9 cellular contexts compared by ENCODE assay signal in the genomic region with DNA sequence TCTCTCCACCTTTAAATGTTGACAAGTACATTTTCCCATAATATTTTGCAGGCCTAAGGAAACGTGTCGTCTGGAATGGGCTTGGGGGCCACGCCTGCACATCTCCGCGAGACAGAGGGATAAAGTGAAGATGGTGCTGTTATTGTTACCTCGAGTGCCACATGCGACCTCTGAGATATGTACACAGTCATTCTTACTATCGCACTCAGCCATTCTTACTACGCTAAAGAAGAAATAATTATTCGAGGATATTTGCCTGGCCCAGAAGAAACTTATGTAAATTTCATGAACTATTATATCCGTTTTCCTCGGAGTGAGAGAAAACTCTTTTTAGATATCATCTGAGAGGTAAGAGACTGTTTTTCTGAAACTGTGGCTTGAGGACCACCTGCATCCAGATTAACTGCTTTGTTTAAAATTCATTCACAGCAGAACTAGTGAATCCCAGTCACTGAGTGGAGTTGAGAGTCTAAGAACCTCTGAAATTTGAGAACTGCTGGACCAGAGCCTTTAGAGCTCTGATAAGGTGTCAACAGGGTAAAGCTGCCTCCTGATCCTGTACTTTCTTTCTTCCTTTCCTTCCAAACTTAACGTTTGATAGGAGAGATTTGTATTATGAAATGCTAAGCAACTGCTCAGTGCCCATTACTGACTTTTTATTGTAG. TPM values are rescaled to one million over a fixed set of nuclear protein-coding genes. Genes with fewer than 3 reads are reported as not detected.
DNase-seq lines count a peak whose midpoint lies in the region; ATAC-seq, FAIRE-seq and TF ChIP-seq lines count a peak whose summit lies in the region.
"Had no signal": no experiment of that assay in that cellular context is flagged by ENCODE, and none has a peak within 500 bp of the region (broad histone marks: within the 10 kb centered on the region; RNA-seq: fewer than 3 reads in every experiment).

No MANE protein-coding gene starts in this region.

- peak overlapping the region; percentile 84 for H3K4me2 ChIP-seq in BLaER1

- H3K36me3 ChIP-seq in BLaER1: peaks cover 42% of the 10 kb centered on the region
- peaks cover 50% of the 10 kb centered on the region for H3K36me3 ChIP-seq in WERI-Rb-1
- H3K36me3 ChIP-seq in kidney epithelial cell (ENCODE audit: control insufficient read depth, insufficient read depth, low read length): no peaks in the 10 kb centered on the region

- H3K4me1 ChIP-seq in BLaER1: peaks cover 32% of the 10 kb centered on the region

- peak overlapping the region; percentile 74 for H3K4me3 ChIP-seq in BLaER1
- peak overlapping the region; percentile 93 for H3K4me3 ChIP-seq in WERI-Rb-1 (ENCODE audit: low read depth, low read length)
- H3K4me3 ChIP-seq in kidney epithelial cell (ENCODE audit: low read depth, low read length): peak overlapping the region; percentile 86

- H3K9ac ChIP-seq in BLaER1: peak overlapping the region; percentile 93

- H3K27me3 ChIP-seq in BLaER1 (no peaks in the 10 kb centered on the region), WERI-Rb-1 (ENCODE audit: insufficient read depth, low read depth, severe bottlenecking) (no peaks in the 10 kb centered on the region), kidney epithelial cell (ENCODE audit: control insufficient read depth, insufficient read depth, low read length) (no peaks in the 10 kb centered on the region)

- H3K9me3 ChIP-seq in BLaER1: no peaks in the 10 kb centered on the region
- no peaks in the 10 kb centered on the region for H3K9me3 ChIP-seq in WERI-Rb-1 (ENCODE audit: severe bottlenecking)
- H3K9me3 ChIP-seq: neutrophil had no signal

- no peak for TF ChIP-seq CTCF in WERI-Rb-1 (IDR thresholded peaks at IDR 0.05; ENCODE audit: low read depth, low read length)
- TF ChIP-seq CTCF in kidney epithelial cell (IDR thresholded peaks at IDR 0.05; ENCODE audit: insufficient read depth, low read length, poor library complexity, severe bottlenecking): no peak

- no peak for FAIRE-seq in RCC 7860 (lab: Jason Lieb, UNC)

- no peak for DNase-seq in WERI-Rb-1
- DNase-seq in kidney epithelial cell (ENCODE audit: low read depth): no peak
- no peak for DNase-seq in SKM-1 treated with dmso at 0.1 percent for 144 hours (lab: John Stamatoyannopoulos, UW; ENCODE audit: unreplicated experiment)
- DNase-seq in RCC 7860 (ENCODE audit: low spot score): no peak
- no peak for DNase-seq in NCI-H1930 (lab: John Stamatoyannopoulos, UW)

- H3K27ac ChIP-seq in BLaER1 (peak overlapping the region; percentile 97; the same call in 1 of the 2 replicates), WERI-Rb-1 (peak overlapping the region; percentile 96)

- ATAC-seq in GM21717 (IDR thresholded peaks at IDR 0.05; ENCODE audit: unreplicated experiment): peak; percentile 9
- ATAC-seq in GM21786 (IDR thresholded peaks at IDR 0.05; ENCODE audit: unreplicated experiment): no peak

- no peaks in the 10 kb centered on the region for H4K20me1 ChIP-seq in BLaER1

RNA-seq across cellular contexts. Expression of gene EXO1, which starts 0.8 kb away (rescaled TPM):
- total RNA-seq in kidney epithelial cell: 3.2 and 4.4 TPM in 2 replicates
